Comparison of ENCODE assay signal across 16 cellular contexts in the genomic region with DNA sequence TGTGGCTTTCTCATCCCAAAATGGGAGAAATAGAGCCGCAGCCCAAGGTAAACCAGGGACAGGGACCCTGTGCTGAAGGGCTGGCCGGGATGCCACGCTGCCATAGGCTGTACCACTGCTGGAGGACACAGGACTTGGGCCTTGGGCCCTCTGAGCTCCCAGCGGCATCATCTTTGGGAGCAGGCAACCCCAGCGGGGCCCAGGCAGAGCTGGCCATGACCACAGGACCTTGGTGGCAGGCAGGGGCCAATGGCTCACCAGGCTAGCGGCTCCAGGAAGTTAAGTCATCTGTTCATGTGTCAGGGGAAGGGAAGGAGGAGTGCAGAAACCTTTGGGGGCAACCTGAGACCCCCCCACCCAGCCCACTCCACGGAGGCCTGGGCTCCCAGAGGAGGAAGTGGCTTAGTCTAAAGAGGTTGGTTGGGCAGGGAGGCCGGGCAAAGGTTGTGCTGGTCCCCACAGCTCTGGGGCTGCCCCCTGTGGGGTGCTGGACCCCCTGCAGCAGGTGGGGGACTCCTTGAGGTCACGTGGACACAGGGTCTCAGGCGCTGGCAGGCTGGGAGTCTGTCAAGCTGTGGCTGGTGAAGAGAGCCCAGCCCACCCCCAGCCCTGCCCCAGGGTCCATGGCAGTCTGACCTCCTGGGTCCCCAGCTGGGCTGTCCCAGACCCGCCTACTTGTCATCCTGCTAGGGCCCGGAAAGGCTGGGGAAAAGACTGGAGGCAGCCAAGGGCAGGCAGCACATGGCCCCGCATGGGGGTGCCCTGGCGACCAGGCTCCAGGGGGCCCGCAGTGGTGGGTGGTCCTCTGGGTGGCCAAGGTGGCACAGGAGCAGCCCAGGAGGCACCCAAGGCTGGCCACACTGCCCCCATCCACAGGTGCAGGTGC.
A peak's percentile ranks its signal among the peaks of the same experiment; 100 is the strongest.
DNase-seq lines count a peak whose midpoint lies in the region; ATAC-seq, FAIRE-seq and TF ChIP-seq lines count a peak whose summit lies in the region.
"Had no signal": no experiment of that assay in that cellular context is flagged by ENCODE, and none has a peak within 500 bp of the region (broad histone marks: within the 10 kb centered on the region; RNA-seq: fewer than 3 reads in every experiment).

No MANE protein-coding gene starts in this region.

- TF ChIP-seq CTCF in sigmoid colon (IDR thresholded peaks at IDR 0.05) = no peak

- no peaks in the 10 kb centered on the region for H3K9me3 Mint-ChIP-seq in activated naive CD4-positive, alpha-beta T cell treated with anti-CD3 and anti-CD28 coated beads for 36 hours
- H3K9me3 Mint-ChIP-seq: IgD-negative memory B cell had no signal

- no peaks in the 10 kb centered on the region for H3K9me3 ChIP-seq in KOPT-K1 (ENCODE audit: insufficient read depth, low read length, poor library complexity, severe bottlenecking)
- H3K9me3 ChIP-seq in sigmoid colon = no peaks in the 10 kb centered on the region
- H3K9me3 ChIP-seq in small intestine (ENCODE audit: control insufficient read depth, low read depth) = no peaks in the 10 kb centered on the region

- peak; percentile 42 for DNase-seq in activated CD8-positive, alpha-beta memory T cell treated with anti-CD3 and anti-CD28 coated beads, Interleukin-2, amount 50 U/mL, for 48 hours
- no peak for DNase-seq in activated CD8-positive, alpha-beta memory T cell treated with anti-CD3 and anti-CD28 coated beads for 24 hours
- DNase-seq in left lobe of liver (ENCODE audit: low spot score) = peak; percentile 42
- DNase-seq in sigmoid colon = peak; percentile 56
- no peak for DNase-seq in small intestine
- DNase-seq in HTR-8/SVneo (ENCODE audit: insufficient read length, low spot score) = no peak
- DNase-seq in activated naive CD4-positive, alpha-beta T cell treated with anti-CD3 and anti-CD28 coated beads for 36 hours = no peak
- DNase-seq: 8988T, C1 segment of cervical spinal cord, NCI-H1048, NCI-H2107, NCI-H226, NCI-H526 treated with DMSO at 0.1 percent for 48 hours had no signal

- no peak overlapping the region for H3K4me3 ChIP-seq in sigmoid colon
- no peak overlapping the region for H3K4me3 ChIP-seq in small intestine (ENCODE audit: low read depth in 1 of 2, low read length in 2 of 2)

- H3K36me3 ChIP-seq in KOPT-K1 (ENCODE audit: insufficient read depth, low read length) = no peaks in the 10 kb centered on the region
- no peaks in the 10 kb centered on the region for H3K36me3 ChIP-seq in sigmoid colon
- no peaks in the 10 kb centered on the region for H3K36me3 ChIP-seq in small intestine (ENCODE audit: control insufficient read depth in 2 of 2, insufficient read depth in 2 of 2, low read length in 2 of 2)

- no peak for ATAC-seq in left lobe of liver

- H3K27ac Mint-ChIP-seq in activated naive CD4-positive, alpha-beta T cell treated with anti-CD3 and anti-CD28 coated beads for 36 hours = no peak overlapping the region
- H3K27ac Mint-ChIP-seq: IgD-negative memory B cell had no signal

- WGBS in sigmoid colon, 2 donors = 80 to 83% methylated on average over 15 of the region's 15 CpGs
- WGBS in small intestine, 3 donors = 70 to 77% (median 76%) methylated on average over 14 to 15 of the region's 15 CpGs

- H3K36me3 Mint-ChIP-seq in activated naive CD4-positive, alpha-beta T cell treated with anti-CD3 and anti-CD28 coated beads for 36 hours (ENCODE audit: low read depth) = no peaks in the 10 kb centered on the region
- H3K36me3 Mint-ChIP-seq: IgD-negative memory B cell had no signal

- no peaks in the 10 kb centered on the region for H3K27me3 Mint-ChIP-seq in activated naive CD4-positive, alpha-beta T cell treated with anti-CD3 and anti-CD28 coated beads for 36 hours (ENCODE audit: low read depth)

- H3K4me1 ChIP-seq in sigmoid colon (no peaks in the 10 kb centered on the region), small intestine (ENCODE audit: control insufficient read depth in 2 of 2, insufficient read depth in 1 of 2, low read depth in 1 of 2, low read length in 1 of 2) (no peaks in the 10 kb centered on the region)

- FAIRE-seq in small intestine (lab: Jason Lieb, UNC) (no peak), HTR-8/SVneo (lab: Jason Lieb, UNC) (no peak)
- FAIRE-seq: H54 had no signal

- no peak overlapping the region for H3K4me3 Mint-ChIP-seq in activated naive CD4-positive, alpha-beta T cell treated with anti-CD3 and anti-CD28 coated beads for 36 hours
- H3K4me3 Mint-ChIP-seq: IgD-negative memory B cell had no signal

- H3K27me3 ChIP-seq in sigmoid colon (no peaks in the 10 kb centered on the region), small intestine (ENCODE audit: control insufficient read depth in 2 of 2, insufficient read depth in 2 of 2, low read length in 2 of 2) (no peaks in the 10 kb centered on the region)

- peak overlapping the region; percentile 5 for H3K27ac ChIP-seq in KOPT-K1 (ENCODE audit: low read depth, low read length, poor library complexity, severe bottlenecking)
- no peak overlapping the region for H3K27ac ChIP-seq in sigmoid colon
- H3K27ac ChIP-seq in small intestine (ENCODE audit: low read depth in 1 of 2, low read length in 1 of 2) = no peak overlapping the region

- no peak for TF ChIP-seq EP300 in sigmoid colon (IDR thresholded peaks at IDR 0.05)

- TF ChIP-seq POLR2A in sigmoid colon (IDR thresholded peaks at IDR 0.05) = no peak

- CTCF ChIA-PET in activated naive CD4-positive, alpha-beta T cell treated with anti-CD3 and anti-CD28 coated beads for 36 hours (lab: Charles Lee) = interaction anchor here (1.6 kb wide), 1 partner anchor 10 kb away, joined by 5 read pairs; no protein-coding TSS in a partner anchor

- H3K4me1 Mint-ChIP-seq in activated naive CD4-positive, alpha-beta T cell treated with anti-CD3 and anti-CD28 coated beads for 36 hours (ENCODE audit: low read depth) = no peaks in the 10 kb centered on the region

- intact Hi-C loops in sigmoid colon (cut with DNase I) = no loop called here
- intact Hi-C loops in activated naive CD4-positive, alpha-beta T cell treated with anti-CD3 and anti-CD28 coated beads for 36 hours (cut with micrococcal nuclease) = no loop called here

Comparison
In these comparisons a context has a peak if more than half of its experiments do, and no peak if none do; other contexts are left out.
1. DNase-seq: peak in activated CD8-positive, alpha-beta memory T cell treated with anti-CD3 and anti-CD28 coated beads, Interleukin-2, amount 50 U/mL, for 48 hours (single experiment), left lobe of liver (single experiment) and sigmoid colon (single experiment); none in activated CD8-positive, alpha-beta memory T cell treated with anti-CD3 and anti-CD28 coated beads for 24 hours (single experiment), small intestine (single experiment), HTR-8/SVneo (single experiment) and activated naive CD4-positive, alpha-beta T cell treated with anti-CD3 and anti-CD28 coated beads for 36 hours (single experiment).